In genomic region chr13:40673061-40673397, GRCh38 we compare ENCODE assay signal across 18 cellular contexts. TPM values are rescaled to one million over a fixed set of nuclear protein-coding genes. Genes with fewer than 3 reads are reported as not detected.
DNase-seq lines count a peak whose midpoint lies in the region; ATAC-seq and TF ChIP-seq lines count a peak whose summit lies in the region.
"Had no signal": no experiment of that assay in that cellular context is flagged by ENCODE, and none has a peak within 500 bp of the region (broad histone marks: within the 10 kb centered on the region; RNA-seq: fewer than 3 reads in every experiment).

No MANE protein-coding gene starts in this region.

- H3K27ac ChIP-seq in DOHH2 (ENCODE audit: low read depth, low read length) (peak overlapping the region; percentile 20; the same call in 1 of the 2 replicates), HUES64 (ENCODE audit: low read depth, low read length) (peak overlapping the region; percentile 84), iPS-20b (ENCODE audit: low read length) (peak overlapping the region; percentile 65)
- H3K27ac ChIP-seq: transverse colon had no signal

- H3K4me1 Mint-ChIP-seq in activated naive CD8-positive, alpha-beta T cell treated with anti-CD3 and anti-CD28 coated beads for 36 hours: peaks cover 33% of the 10 kb centered on the region

- H3K4me1 ChIP-seq in DOHH2 (ENCODE audit: control insufficient read depth, low read length): peaks cover 82% of the 10 kb centered on the region
- peaks cover 49% of the 10 kb centered on the region for H3K4me1 ChIP-seq in HUES64 (ENCODE audit: insufficient read depth, low read length)
- peaks cover 51% of the 10 kb centered on the region for H3K4me1 ChIP-seq in iPS-20b (ENCODE audit: insufficient read depth, low read length)

- H4K20me1 ChIP-seq in DOHH2 (ENCODE audit: control insufficient read depth, insufficient read depth, low read depth, low read length): no peaks in the 10 kb centered on the region

- no peaks in the 10 kb centered on the region for H3K27me3 Mint-ChIP-seq in activated naive CD8-positive, alpha-beta T cell treated with anti-CD3 and anti-CD28 coated beads for 36 hours
- H3K27me3 Mint-ChIP-seq: memory B cell had no signal

- H3K27me3 ChIP-seq in DOHH2 (ENCODE audit: control insufficient read depth, low read length): no peaks in the 10 kb centered on the region
- no peaks in the 10 kb centered on the region for H3K27me3 ChIP-seq in HUES64 (ENCODE audit: insufficient read depth, low read length)
- H3K27me3 ChIP-seq in iPS-20b (ENCODE audit: insufficient read depth, low read length): peaks cover under 1% of the 10 kb centered on the region; the same call in 1 of the 2 replicates
- H3K27me3 ChIP-seq: transverse colon had no signal

- no peak for DNase-seq in activated naive CD8-positive, alpha-beta T cell treated with anti-CD3 and anti-CD28 coated beads for 36 hours
- DNase-seq in CD1c-positive myeloid dendritic cell (ENCODE audit: extremely low spot score) (no peak), MV-4-11 (lab: John Stamatoyannopoulos, UW) (no peak), GM03348 (ENCODE audit: low spot score) (no peak), left lobe of liver (ENCODE audit: low spot score) (no peak)
- DNase-seq: foreskin melanocyte; hippocampal formation; kidney; natural killer cell; NK-92 treated with Interleukin-12 subunit alpha and Interleukin-12 subunit beta, amount 100 ng/mL, for 24 hours; RPMI8226; stimulated activated naive CD4-positive, alpha-beta T cell; transverse colon had no signal

- 43% methylated on average over 2 of the region's 2 CpGs for WGBS in HUES64

- H3K9ac ChIP-seq in HUES64 (ENCODE audit: low read depth, low read length) (0 out of 2 replicates have a peak overlapping the region, but pooled peaks have one; percentile 3), iPS-20b (ENCODE audit: low read depth, low read length) (peak overlapping the region; percentile 42; the same call in 1 of the 2 replicates)

- no peak overlapping the region for H3K4me3 Mint-ChIP-seq in activated naive CD8-positive, alpha-beta T cell treated with anti-CD3 and anti-CD28 coated beads for 36 hours
- H3K4me3 Mint-ChIP-seq: activated T-helper 1 cell treated with anti-CD3 and anti-CD28 coated beads, Interleukin-12 subunit alpha, Interleukin-12 subunit beta, Interleukin-2, Interleukin-4 antibody, amounts not matched to agents 30 ng/mL and 10 ng/mL and 1 ng/mL, durations not matched to agents 14 hours and 24 hours and 36 hours; memory B cell; natural killer cell had no signal

- no peaks in the 10 kb centered on the region for H3K9me2 ChIP-seq in DOHH2 (replicated peaks; ENCODE audit: control insufficient read depth, low read length)

- TF ChIP-seq CTCF in DOHH2 (IDR thresholded peaks at IDR 0.05; ENCODE audit: low read depth, low read length, poor library complexity, severe bottlenecking): no peak

- H3K4me3 ChIP-seq in DOHH2 (ENCODE audit: low read length) (peak overlapping the region; percentile 42), HUES64 (ENCODE audit: low read length) (peak overlapping the region; percentile 4; the same call in 1 of the 2 replicates), iPS-20b (ENCODE audit: low read length) (peak overlapping the region; percentile 44; the same call in 1 of the 2 replicates)
- H3K4me3 ChIP-seq: transverse colon had no signal

- H3K36me3 Mint-ChIP-seq in activated naive CD8-positive, alpha-beta T cell treated with anti-CD3 and anti-CD28 coated beads for 36 hours: no peaks in the 10 kb centered on the region
- H3K36me3 Mint-ChIP-seq: memory B cell, natural killer cell had no signal

- H3F3A ChIP-seq in DOHH2 (ENCODE audit: control insufficient read depth, insufficient read depth): 0 out of 2 replicates have a peak, but pooled peaks cover 4% of the 10 kb centered on the region

- H3K36me3 ChIP-seq in DOHH2 (ENCODE audit: control insufficient read depth, low read length) (no peaks in the 10 kb centered on the region), HUES64 (ENCODE audit: insufficient read depth, low read length) (no peaks in the 10 kb centered on the region), iPS-20b (ENCODE audit: insufficient read depth, low read depth, low read length) (no peaks in the 10 kb centered on the region)
- H3K36me3 ChIP-seq: transverse colon had no signal

- no peaks in the 10 kb centered on the region for H3K9me3 Mint-ChIP-seq in activated naive CD8-positive, alpha-beta T cell treated with anti-CD3 and anti-CD28 coated beads for 36 hours
- H3K9me3 Mint-ChIP-seq: activated T-helper 1 cell treated with anti-CD3 and anti-CD28 coated beads, Interleukin-12 subunit alpha, Interleukin-12 subunit beta, Interleukin-2, Interleukin-4 antibody, amounts not matched to agents 30 ng/mL and 10 ng/mL and 1 ng/mL, durations not matched to agents 14 hours and 24 hours and 36 hours; memory B cell; natural killer cell had no signal

- no peak for ATAC-seq in left lobe of liver
- ATAC-seq: natural killer cell had no signal

- H3K9me3 ChIP-seq in DOHH2 (ENCODE audit: control insufficient read depth, insufficient read depth, low read length): no peaks in the 10 kb centered on the region
- H3K9me3 ChIP-seq in HUES64 (ENCODE audit: insufficient read depth, low read depth, low read length): no peaks in the 10 kb centered on the region
- no peaks in the 10 kb centered on the region for H3K9me3 ChIP-seq in iPS-20b (ENCODE audit: insufficient read depth, low read depth, low read length)
- H3K9me3 ChIP-seq: transverse colon had no signal

- peak overlapping the region; percentile 65 for H3K4me2 ChIP-seq in DOHH2 (ENCODE audit: low read length)

- H3K27ac Mint-ChIP-seq in activated naive CD8-positive, alpha-beta T cell treated with anti-CD3 and anti-CD28 coated beads for 36 hours: peak overlapping the region; percentile 20
- H3K27ac Mint-ChIP-seq: activated T-helper 1 cell treated with anti-CD3 and anti-CD28 coated beads, Interleukin-12 subunit alpha, Interleukin-12 subunit beta, Interleukin-2, Interleukin-4 antibody, amounts not matched to agents 30 ng/mL and 10 ng/mL and 1 ng/mL, durations not matched to agents 14 hours and 24 hours and 36 hours; memory B cell; natural killer cell had no signal

- H3K79me2 ChIP-seq in DOHH2 (ENCODE audit: control insufficient read depth, low read length): peaks cover 8% of the 10 kb centered on the region

RNA-seq across cellular contexts. Expression of gene FOXO1, which starts 6.6 kb away (rescaled TPM):
- polyA plus RNA-seq in HUES64 (2013, experiment 1 of 2): 21.4 TPM
- polyA plus RNA-seq in HUES64 (2013, experiment 2 of 2): 20.2 TPM
- 10 to 100 TPM; 38.4 to 38.7 TPM for total RNA-seq in activated naive CD8-positive, alpha-beta T cell treated with anti-CD3 and anti-CD28 coated beads for 36 hours
- total RNA-seq in left lobe of liver: 13.3 TPM

Comparison
In these comparisons a context has a peak if more than half of its experiments do, and no peak if none do; other contexts are left out.
1. H3K27ac ChIP-seq: peak in every context shown above with its lines; median percentile 84 in HUES64; 65 in iPS-20b; 20 in DOHH2.